ENCODE assay signal across 23 cellular contexts in genomic region chr7:100077205-100077604, GRCh38. TPM values are rescaled to one million over a fixed set of nuclear protein-coding genes. Genes with fewer than 3 reads are reported as not detected.
DNase-seq lines count a peak whose midpoint lies in the region; ATAC-seq, FAIRE-seq and TF ChIP-seq lines count a peak whose summit lies in the region.
"Had no signal": no experiment of that assay in that cellular context is flagged by ENCODE, and none has a peak within 500 bp of the region (broad histone marks: within the 10 kb centered on the region; RNA-seq: fewer than 3 reads in every experiment).

No MANE protein-coding gene starts in this region.

- peaks cover 0 to 58% (median 8%) of the 10 kb centered on the region in 3 donors for H3K36me3 ChIP-seq in Peyer's patch
- H3K36me3 ChIP-seq in K562 (ENCODE audit: control insufficient read depth, insufficient read depth, low read length): peaks cover 79% of the 10 kb centered on the region
- H3K36me3 ChIP-seq in mucosa of descending colon (ENCODE audit: low read depth): peaks cover 18% of the 10 kb centered on the region

- no peak for TF ChIP-seq RAD21 in K562 (CRISPR knock-in tag; conservative IDR thresholded peaks at IDR 0.05 in 1 of 2, IDR thresholded peaks at IDR 0.05 in 1 of 2)

- H3K9me3 ChIP-seq in Peyer's patch: peaks cover 0 to 9% (median under 1%) of the 10 kb centered on the region in 4 donors
- peaks cover 32% of the 10 kb centered on the region for H3K9me3 ChIP-seq in K562 (replicated peaks; ENCODE audit: control insufficient read depth, insufficient read depth, low read depth, low read length)
- H3K9me3 ChIP-seq in mucosa of descending colon: peaks cover 8% of the 10 kb centered on the region
- H3K9me3 ChIP-seq: MG63 had no signal

- H3K79me2 ChIP-seq in K562 (ENCODE audit: control insufficient read depth, insufficient read depth, low read length): peaks cover 50% of the 10 kb centered on the region

- ATAC-seq in K562 (no peak), mucosa of descending colon (peak; percentile 5), GM21528 (IDR thresholded peaks at IDR 0.05; ENCODE audit: low FRiP score, unreplicated experiment) (no peak)
- ATAC-seq in stimulated activated naive CD8-positive, alpha-beta T cell treated with anti-CD3 and anti-CD28 coated beads, Interleukin-15, amount 100 ng/mL, for 72 hours: no peak

- H3K4me3 ChIP-seq in Peyer's patch (no peak overlapping the region), K562 (no peak overlapping the region), mucosa of descending colon (no peak overlapping the region), coronary artery (no peak overlapping the region)
- H3K4me3 ChIP-seq: MG63, SJSA1 had no signal

- 100% methylated on average over 4 of the region's 4 CpGs for WGBS in K562 (ENCODE audit: insufficient coverage, low coverage, missing lambda C conversion rate)

- H3K27me3 Mint-ChIP-seq in stimulated activated naive CD8-positive, alpha-beta T cell treated with anti-CD3 and anti-CD28 coated beads, Interleukin-15, amount 100 ng/mL, for 72 hours: no peaks in the 10 kb centered on the region

- H4K20me1 ChIP-seq in K562 (replicated peaks; ENCODE audit: control insufficient read depth, insufficient read depth, low read length): no peaks in the 10 kb centered on the region

- H3K27me3 ChIP-seq in Peyer's patch (no peaks in the 10 kb centered on the region), K562 (ENCODE audit: control insufficient read depth in 2 of 2, insufficient read depth in 2 of 2, low read length in 2 of 2) (no peaks in the 10 kb centered on the region)
- H3K27me3 ChIP-seq: MG63, SJSA1 had no signal

- FAIRE-seq in K562 (lab: Jason Lieb, UNC): no peak
- FAIRE-seq: H54 had no signal

- no peak overlapping the region for H2AFZ ChIP-seq in K562 (ENCODE audit: low read depth, low read length)

- no peak overlapping the region for H3K9ac ChIP-seq in K562 (ENCODE audit: insufficient read depth in 1 of 2, low read depth in 2 of 2, low read length in 2 of 2)

- DNase-seq in Peyer's patch (peak in 1 of 3 donors; percentile 71), K562 (ENCODE audit: extremely low read depth in 1 of 4, low spot score in 3 of 4) (no peak), mucosa of descending colon (peak in 1 of 3 donors; percentile 50), coronary artery (ENCODE audit: low spot score) (no peak), OCI-M2 (lab: John Stamatoyannopoulos, UW; ENCODE audit: unreplicated experiment) (no peak)
- DNase-seq in stimulated activated naive CD8-positive, alpha-beta T cell treated with anti-CD3 and anti-CD28 coated beads, Interleukin-15, amount 100 ng/mL, for 72 hours: no peak
- DNase-seq: ACHN, AML-193, DMS79 treated with DMSO at 0.1 percent for 48 hours, HFFc6, IMR-90, Kasumi-1, MG63, NCI-H1048, NCI-H1436 treated with DMSO at 0.1 percent for 48 hours, NCI-H2029, NCI-H345, NCI-H526 had no signal

- peaks cover 29% of the 10 kb centered on the region for H3K4me1 Mint-ChIP-seq in stimulated activated naive CD8-positive, alpha-beta T cell treated with anti-CD3 and anti-CD28 coated beads, Interleukin-15, amount 100 ng/mL, for 72 hours

- peaks cover 4% of the 10 kb centered on the region for H3K9me1 ChIP-seq in K562 (ENCODE audit: control insufficient read depth, insufficient read depth, low read length)

- POLR2A ChIA-PET in K562 (lab: Yijun Ruan, JAX): interaction anchor here (1.3 kb wide), 1 partner anchor 10 kb away, joined by 3 read pairs; no protein-coding TSS in a partner anchor

- intact Hi-C loops in K562 (cut with micrococcal nuclease): no loop called here
- intact Hi-C loops in mucosa of descending colon (cut with DNase I, micrococcal nuclease): no loop called here

- H3K4me3 Mint-ChIP-seq in stimulated activated naive CD8-positive, alpha-beta T cell treated with anti-CD3 and anti-CD28 coated beads, Interleukin-15, amount 100 ng/mL, for 72 hours: no peak overlapping the region
- H3K4me3 Mint-ChIP-seq: HFFc6 had no signal

- TF ChIP-seq POLR2A in Peyer's patch (IDR thresholded peaks at IDR 0.05) (no peak), K562 (conservative IDR thresholded peaks at IDR 0.05) (no peak)

- in situ Hi-C loops in K562 (cut with MboI): no loop called here

- peak overlapping the region in 3 of 4 donors; percentile 26 to 90 (median 47) for H3K27ac ChIP-seq in Peyer's patch
- no peak overlapping the region for H3K27ac ChIP-seq in K562 (ENCODE audit: extremely low read depth, low read depth, low read length)
- no peak overlapping the region for H3K27ac ChIP-seq in coronary artery
- H3K27ac ChIP-seq: C4-2B, HL-60, SJSA1 had no signal

- CTCF ChIA-PET in K562 (lab: Yijun Ruan, JAX; ENCODE audit: low intra/inter-chr PET ratio): no interaction called here

- TF ChIP-seq CTCF in Peyer's patch (IDR thresholded peaks at IDR 0.05) (no peak), K562 (IDR thresholded peaks at IDR 0.05 in 2 of 3, conservative IDR thresholded peaks at IDR 0.05 in 1 of 3; ENCODE audit: insufficient read depth in 2 of 3, low read depth in 1 of 3, low read length in 3 of 3) (no peak), mucosa of descending colon (IDR thresholded peaks at IDR 0.05) (no peak), coronary artery (IDR thresholded peaks at IDR 0.05) (no peak)

- peaks cover 9 to 14% of the 10 kb centered on the region in 2 donors for H3K9me3 Mint-ChIP-seq in stimulated activated naive CD8-positive, alpha-beta T cell treated with anti-CD3 and anti-CD28 coated beads, Interleukin-15, amount 100 ng/mL, for 72 hours

- H3K4me2 ChIP-seq in K562 (ENCODE audit: insufficient read depth, low read length): no peak overlapping the region

- H3K27ac Mint-ChIP-seq in stimulated activated naive CD8-positive, alpha-beta T cell treated with anti-CD3 and anti-CD28 coated beads, Interleukin-15, amount 100 ng/mL, for 72 hours: peak overlapping the region; percentile 83 to 84
- H3K27ac Mint-ChIP-seq: HFFc6 had no signal

- no TSS peak for BruUV-seq in K562 (replicated peaks; lab: Mats Ljungman, UMichigan)

- H3K4me1 ChIP-seq in Peyer's patch: peaks cover 0 to 44% (median 7%) of the 10 kb centered on the region in 4 donors
- H3K4me1 ChIP-seq in K562 (replicated peaks in 1 of 2; ENCODE audit: control insufficient read depth in 2 of 2, insufficient read depth in 2 of 2, low read length in 2 of 2): peaks cover 2 to 16% of the 10 kb centered on the region in 2 experiments; a peak in 3 of 5 replicates
- H3K4me1 ChIP-seq in mucosa of descending colon (ENCODE audit: low read depth): peaks cover 47% of the 10 kb centered on the region

- TF ChIP-seq EP300 in K562 (IDR thresholded peaks at IDR 0.05; ENCODE audit: low read length): no peak

RNA-seq across cellular contexts. Expression of gene ZNF3, which starts 4.3 kb away (rescaled TPM):
- 10 to 100 TPM; 52.8 to 93.8 (median 67.8) TPM for total RNA-seq in Peyer's patch
- total RNA-seq in K562 (2011; cell fraction: chromatin; rRNA removed; ENCODE audit: low replicate concordance): 153 and 214 TPM in 2 replicates
- 103 and 125 TPM in 2 replicates for total RNA-seq in K562 (2011; cell fraction: nucleolus; rRNA removed)
- total RNA-seq in K562 (2011; cell fraction: nucleoplasm; rRNA removed): 119 and 140 TPM in 2 replicates
- total RNA-seq in K562 (2014; rRNA removed): 33.6 and 35.6 TPM in 2 replicates
- 55.6 and 64.4 TPM in 2 replicates for total RNA-seq in K562 (2014; rRNA removed; fragmentation: Illumina TruSeq; extraction: Trizol)
- 61.6 and 64.9 TPM in 2 replicates for total RNA-seq in K562 (2015; rRNA removed; fragmentation: Illumina TruSeq; extraction: Trizol)
- total RNA-seq in K562 (2021): 46.7 and 48.5 TPM in 2 replicates
- 44.8 and 52.3 TPM in 2 replicates for polyA plus RNA-seq in K562 (2011; rRNA removed)
- 20.8 and 27.2 TPM in 2 replicates for polyA plus RNA-seq in K562 (2011; cell fraction: cytosol; rRNA removed)
- polyA plus RNA-seq in K562 (2011; cell fraction: nucleus; rRNA removed): 85.4 and 103 TPM in 2 replicates
- 30.1 and 31.6 TPM in 2 replicates for polyA plus RNA-seq in K562 (2012)
- 58.4 and 58.7 TPM in 2 replicates for polyA plus RNA-seq in K562 (2014; fragmentation: Illumina TruSeq; extraction: Trizol)
- polyA plus RNA-seq in K562 (2014; fragmentation: Nextera tagmentation; extraction: Ambion mirVana): 10 to 100 TPM; 30.0 to 51.5 TPM
- polyA plus RNA-seq in K562 (2014; rRNA removed): 39.6 and 45.8 TPM in 2 replicates
- 55.6 and 57.4 TPM in 2 replicates for polyA minus RNA-seq in K562 (2011; rRNA and poly(A)+ RNA removed)
- polyA minus RNA-seq in K562 (2011; cell fraction: cytosol; rRNA and poly(A)+ RNA removed): 10.5 and 15.3 TPM in 2 replicates
- polyA minus RNA-seq in K562 (2011; cell fraction: nucleus; rRNA and poly(A)+ RNA removed): 33.7 and 50.5 TPM in 2 replicates
- total RNA-seq in mucosa of descending colon: 10 to 100 TPM; 32.6 to 46.1 (median 35.8) TPM

RNA-seq across cellular contexts. Expression of gene COPS6, which starts 11.6 kb away (rescaled TPM):
- 10 to 100 TPM; 30.1 to 57.8 (median 48.0) TPM for total RNA-seq in Peyer's patch
- 151 and 243 TPM in 2 replicates for total RNA-seq in K562 (2011; cell fraction: chromatin; rRNA removed; ENCODE audit: low replicate concordance)
- 132 and 134 TPM in 2 replicates for total RNA-seq in K562 (2011; cell fraction: nucleolus; rRNA removed)
- 123 and 134 TPM in 2 replicates for total RNA-seq in K562 (2011; cell fraction: nucleoplasm; rRNA removed)
- total RNA-seq in K562 (2014; rRNA removed): 102 and 119 TPM in 2 replicates
- total RNA-seq in K562 (2014; rRNA removed; fragmentation: Illumina TruSeq; extraction: Trizol): 56.4 and 64.2 TPM in 2 replicates
- total RNA-seq in K562 (2015; rRNA removed; fragmentation: Illumina TruSeq; extraction: Trizol): 60.1 and 63.0 TPM in 2 replicates
- 168 TPM in 2 replicates for total RNA-seq in K562 (2021)
- 142 and 202 TPM in 2 replicates for polyA plus RNA-seq in K562 (2011; rRNA removed)
- 161 and 249 TPM in 2 replicates for polyA plus RNA-seq in K562 (2011; cell fraction: cytosol; rRNA removed)
- polyA plus RNA-seq in K562 (2011; cell fraction: nucleus; rRNA removed): 125 and 159 TPM in 2 replicates
- 160 and 243 TPM in 2 replicates for polyA plus RNA-seq in K562 (2012)
- 176 and 194 TPM in 2 replicates for polyA plus RNA-seq in K562 (2014; fragmentation: Illumina TruSeq; extraction: Trizol)
- polyA plus RNA-seq in K562 (2014; fragmentation: Nextera tagmentation; extraction: Ambion mirVana): 100 to 1,000 TPM; 160 to 331 TPM
- 212 and 232 TPM in 2 replicates for polyA plus RNA-seq in K562 (2014; rRNA removed)
- 82.3 and 172 TPM in 2 replicates for polyA minus RNA-seq in K562 (2011; rRNA and poly(A)+ RNA removed)
- polyA minus RNA-seq in K562 (2011; cell fraction: cytosol; rRNA and poly(A)+ RNA removed): 57.4 and 102 TPM in 2 replicates
- 37.4 and 39.0 TPM in 2 replicates for polyA minus RNA-seq in K562 (2011; cell fraction: nucleus; rRNA and poly(A)+ RNA removed)
- total RNA-seq in mucosa of descending colon: 10 to 100 TPM; 61.8 to 98.5 (median 76.1) TPM

RNA-seq across cellular contexts. Expression of gene MCM7, which starts 24.0 kb away (rescaled TPM):
- total RNA-seq in Peyer's patch: 100 to 1,000 TPM in 1 of 4 donors, 10 to 100 TPM in 3; 42.4 to 139 (median 60.8) TPM
- total RNA-seq in K562 (2011; cell fraction: chromatin; rRNA removed; ENCODE audit: low replicate concordance): 414 and 758 TPM in 2 replicates
- 463 and 497 TPM in 2 replicates for total RNA-seq in K562 (2011; cell fraction: nucleolus; rRNA removed)
- total RNA-seq in K562 (2011; cell fraction: nucleoplasm; rRNA removed): 263 and 349 TPM in 2 replicates
- total RNA-seq in K562 (2014; rRNA removed): 560 and 610 TPM in 2 replicates
- total RNA-seq in K562 (2014; rRNA removed; fragmentation: Illumina TruSeq; extraction: Trizol): 303 and 336 TPM in 2 replicates
- total RNA-seq in K562 (2015; rRNA removed; fragmentation: Illumina TruSeq; extraction: Trizol): 408 and 410 TPM in 2 replicates
- 588 and 616 TPM in 2 replicates for total RNA-seq in K562 (2021)
- polyA plus RNA-seq in K562 (2011; rRNA removed): 304 and 329 TPM in 2 replicates
- 333 and 730 TPM in 2 replicates for polyA plus RNA-seq in K562 (2011; cell fraction: cytosol; rRNA removed)
- polyA plus RNA-seq in K562 (2011; cell fraction: nucleus; rRNA removed): 657 and 888 TPM in 2 replicates
- polyA plus RNA-seq in K562 (2012): 488 and 498 TPM in 2 replicates
- polyA plus RNA-seq in K562 (2014; fragmentation: Illumina TruSeq; extraction: Trizol): 437 and 491 TPM in 2 replicates
- polyA plus RNA-seq in K562 (2014; fragmentation: Nextera tagmentation; extraction: Ambion mirVana): 100 to 1,000 TPM; 407 to 856 TPM
- polyA plus RNA-seq in K562 (2014; rRNA removed): 488 and 513 TPM in 2 replicates
- polyA minus RNA-seq in K562 (2011; rRNA and poly(A)+ RNA removed): 295 and 393 TPM in 2 replicates
- 320 and 399 TPM in 2 replicates for polyA minus RNA-seq in K562 (2011; cell fraction: cytosol; rRNA and poly(A)+ RNA removed)
- polyA minus RNA-seq in K562 (2011; cell fraction: nucleus; rRNA and poly(A)+ RNA removed): 299 and 305 TPM in 2 replicates
- total RNA-seq in mucosa of descending colon: 10 to 100 TPM; 62.7 to 92.2 (median 65.5) TPM

RNA-seq across cellular contexts. Expression of gene AP4M1, which starts 24.2 kb away (rescaled TPM):
- total RNA-seq in Peyer's patch (100 to 1,000 TPM in 1 of 4 donors, 10 to 100 TPM in 3; 28.7 to 119 (median 33.6) TPM), K562 (2014; rRNA removed) (17.4 and 30.9 TPM in 2 replicates), K562 (2014; rRNA removed; fragmentation: Illumina TruSeq; extraction: Trizol) (11.0 and 12.2 TPM in 2 replicates), K562 (2015; rRNA removed; fragmentation: Illumina TruSeq; extraction: Trizol) (11.9 and 13.5 TPM in 2 replicates), K562 (2021) (21.8 and 25.2 TPM in 2 replicates), mucosa of descending colon (10 to 100 TPM; 18.0 to 30.9 (median 23.9) TPM)
- total RNA-seq in K562 (2011; cell fraction: chromatin; rRNA removed; ENCODE audit: low replicate concordance): 35.5 and 59.8 TPM in 2 replicates
- 50.4 and 51.6 TPM in 2 replicates for total RNA-seq in K562 (2011; cell fraction: nucleolus; rRNA removed)
- total RNA-seq in K562 (2011; cell fraction: nucleoplasm; rRNA removed): 26.7 and 40.9 TPM in 2 replicates
- polyA plus RNA-seq in K562 (2011; rRNA removed) (12.7 and 14.1 TPM in 2 replicates), K562 (2014; fragmentation: Illumina TruSeq; extraction: Trizol) (16.4 and 18.0 TPM in 2 replicates), K562 (2014; fragmentation: Nextera tagmentation; extraction: Ambion mirVana) (1 to 10 TPM; 1.3 to 3.6 TPM), K562 (2014; rRNA removed) (15.6 and 19.6 TPM in 2 replicates)
- polyA plus RNA-seq in K562 (2011; cell fraction: cytosol; rRNA removed): 14.1 and 21.2 TPM in 2 replicates
- polyA plus RNA-seq in K562 (2011; cell fraction: nucleus; rRNA removed): 41.5 and 49.3 TPM in 2 replicates
- polyA plus RNA-seq in K562 (2012): 15.8 and 27.8 TPM in 2 replicates
- polyA minus RNA-seq in K562 (2011; rRNA and poly(A)+ RNA removed): 10.9 and 15.8 TPM in 2 replicates
- polyA minus RNA-seq in K562 (2011; cell fraction: cytosol; rRNA and poly(A)+ RNA removed): 9.1 and 11.9 TPM in 2 replicates
- 12.1 and 17.2 TPM in 2 replicates for polyA minus RNA-seq in K562 (2011; cell fraction: nucleus; rRNA and poly(A)+ RNA removed)

RNA-seq across cellular contexts. Expression of gene ZSCAN21, which starts 27.6 kb away (rescaled TPM):
- total RNA-seq in Peyer's patch (10 to 100 TPM in 3 of 4 donors, 1 to 10 TPM in 1; 8.4 to 30.5 (median 12.0) TPM), K562 (2014; rRNA removed) (13.8 and 14.0 TPM in 2 replicates), K562 (2014; rRNA removed; fragmentation: Illumina TruSeq; extraction: Trizol) (13.2 and 14.1 TPM in 2 replicates), K562 (2015; rRNA removed; fragmentation: Illumina TruSeq; extraction: Trizol) (11.6 and 12.2 TPM in 2 replicates), K562 (2021) (12.7 and 13.8 TPM in 2 replicates), mucosa of descending colon (10 to 100 TPM in 1 of 3 donors, 1 to 10 TPM in 2; 6.9 to 13.9 (median 7.7) TPM)
- total RNA-seq in K562 (2011; cell fraction: chromatin; rRNA removed; ENCODE audit: low replicate concordance): 19.2 and 21.8 TPM in 2 replicates
- total RNA-seq in K562 (2011; cell fraction: nucleolus; rRNA removed): 12.0 and 13.5 TPM in 2 replicates
- total RNA-seq in K562 (2011; cell fraction: nucleoplasm; rRNA removed): 9.1 and 13.6 TPM in 2 replicates
- polyA plus RNA-seq in K562 (2011; rRNA removed) (9.5 and 13.4 TPM in 2 replicates), K562 (2014; fragmentation: Illumina TruSeq; extraction: Trizol) (13.5 and 15.5 TPM in 2 replicates), K562 (2014; fragmentation: Nextera tagmentation; extraction: Ambion mirVana) (1 to 10 TPM; 5.9 to 6.9 TPM), K562 (2014; rRNA removed) (11.6 and 11.8 TPM in 2 replicates)
- polyA plus RNA-seq in K562 (2011; cell fraction: cytosol; rRNA removed): 6.7 and 9.5 TPM in 2 replicates
- 7.4 and 7.8 TPM in 2 replicates for polyA plus RNA-seq in K562 (2011; cell fraction: nucleus; rRNA removed)
- 7.7 and 8.5 TPM in 2 replicates for polyA plus RNA-seq in K562 (2012)
- polyA minus RNA-seq in K562 (2011; rRNA and poly(A)+ RNA removed): 8.2 and 9.7 TPM in 2 replicates
- 3.5 and 5.0 TPM in 2 replicates for polyA minus RNA-seq in K562 (2011; cell fraction: cytosol; rRNA and poly(A)+ RNA removed)
- 2.6 and 3.2 TPM in 2 replicates for polyA minus RNA-seq in K562 (2011; cell fraction: nucleus; rRNA and poly(A)+ RNA removed)

Comparison
In these comparisons a context has a peak if more than half of its experiments do, and no peak if none do; other contexts are left out.
1. H3K27ac ChIP-seq: peak in Peyer's patch (3 of 4); none in K562 (single experiment) and coronary artery (0 of 2).